ENCODE assay signal across 1 cellular context in genomic region chr9:128818099-128818838, GRCh38.
TF ChIP-seq lines count a peak whose summit lies in the region.

ENDOG (plus strand) TSS chr9:128818500; CDS start chr9:128818685, 185 bp downstream.

TF ChIP-seq in HepG2, 621 proteins besides CTCF, POLR2A, EP300 and RAD21 (continued from another document and continues in another):
- TF ChIP-seq ARNT2 (CRISPR knock-in tag; IDR thresholded peaks at IDR 0.05; ENCODE audit: low read depth) (peak; percentile 83), ZNF687 (CRISPR knock-in tag; IDR thresholded peaks at IDR 0.05) (peak; percentile 77), ZNF160 (CRISPR knock-in tag; IDR thresholded peaks at IDR 0.05) (no peak), IRF2 (CRISPR knock-in tag; IDR thresholded peaks at IDR 0.05) (peak; percentile 84), ZNF354B (CRISPR knock-in tag; IDR thresholded peaks at IDR 0.05) (no peak), KMT2A (CRISPR knock-in tag; IDR thresholded peaks at IDR 0.05) (peak; percentile 39), YY1 (IDR thresholded peaks at IDR 0.05; ENCODE audit: insufficient read depth, insufficient replicate concordance, low read depth, low read length) (peak; percentile 51), ZNF275 (CRISPR knock-in tag; IDR thresholded peaks at IDR 0.05; ENCODE audit: borderline replicate concordance) (no peak), ZNF564 (CRISPR knock-in tag; IDR thresholded peaks at IDR 0.05) (0 out of 2 replicates have a peak, but pooled peaks have one; percentile 16), HNRNPL (IDR thresholded peaks at IDR 0.05; ENCODE audit: low read depth, low read length) (peak; percentile 40; the same call in 1 of the 2 replicates), SNAI1 (CRISPR knock-in tag; IDR thresholded peaks at IDR 0.05; ENCODE audit: borderline replicate concordance) (no peak), ZNF879 (CRISPR knock-in tag; IDR thresholded peaks at IDR 0.05) (no peak), BHLHE40 (IDR thresholded peaks at IDR 0.05; ENCODE audit: low read length) (no peak), DZIP1 (CRISPR knock-in tag; IDR thresholded peaks at IDR 0.05) (no peak), RBFOX2 (IDR thresholded peaks at IDR 0.05; ENCODE audit: low read depth, low read length) (peak; percentile 80), ZNF30 (CRISPR knock-in tag; IDR thresholded peaks at IDR 0.05) (0 out of 2 replicates have a peak, but pooled peaks have one; percentile 41), POLR2AphosphoS5 (IDR thresholded peaks at IDR 0.05; ENCODE audit: low read depth, low read length) (peak; percentile 94), ZNF414 (CRISPR knock-in tag; IDR thresholded peaks at IDR 0.05) (peak; percentile 78; the same call in 1 of the 2 replicates), IRF9 (CRISPR knock-in tag; IDR thresholded peaks at IDR 0.05; ENCODE audit: borderline replicate concordance) (peak; percentile 8; the same call in 1 of the 2 replicates), ZMYM4 (CRISPR knock-in tag; IDR thresholded peaks at IDR 0.05) (peak; percentile 82), GATAD2A (CRISPR knock-in tag; IDR thresholded peaks at IDR 0.05) (peak; percentile 50; the same call in 1 of the 2 replicates), ZGPAT (CRISPR knock-in tag; IDR thresholded peaks at IDR 0.05) (peak; percentile 72), ATAD3A (CRISPR knock-in tag; IDR thresholded peaks at IDR 0.05) (no peak), ZFP62 (CRISPR knock-in tag; IDR thresholded peaks at IDR 0.05) (no peak), UBTF (CRISPR knock-in tag; IDR thresholded peaks at IDR 0.05) (peak; percentile 49; the same call in 1 of the 2 replicates), ERF (CRISPR knock-in tag; IDR thresholded peaks at IDR 0.05) (peak; percentile 64), ZNF205 (CRISPR knock-in tag; IDR thresholded peaks at IDR 0.05) (0 out of 2 replicates have a peak, but pooled peaks have one; percentile 16), PITX1 (CRISPR knock-in tag; IDR thresholded peaks at IDR 0.05) (peak; percentile 81; the same call in 1 of the 2 replicates), SOX6 (IDR thresholded peaks at IDR 0.05) (no peak), SOX6 (CRISPR knock-in tag; IDR thresholded peaks at IDR 0.05) (0 out of 2 replicates have a peak, but pooled peaks have one; percentile 25), MAZ (IDR thresholded peaks at IDR 0.05; ENCODE audit: borderline replicate concordance, low read depth, low read length) (no peak), MAZ (CRISPR knock-in tag; IDR thresholded peaks at IDR 0.05; ENCODE audit: low read depth) (peak; percentile 62; the same call in 1 of the 2 replicates), RELA (CRISPR knock-in tag; IDR thresholded peaks at IDR 0.05) (0 out of 2 replicates have a peak, but pooled peaks have one; percentile 39), ESRRA (CRISPR knock-in tag; IDR thresholded peaks at IDR 0.05; ENCODE audit: low read depth) (peak; percentile 65; the same call in 1 of the 2 replicates), YEATS2 (CRISPR knock-in tag; IDR thresholded peaks at IDR 0.05; ENCODE audit: borderline replicate concordance) (peak; percentile 72; the same call in 1 of the 2 replicates), KAT7 (CRISPR knock-in tag; IDR thresholded peaks at IDR 0.05; ENCODE audit: borderline replicate concordance) (no peak), ZSCAN31 (CRISPR knock-in tag; IDR thresholded peaks at IDR 0.05; ENCODE audit: low read depth) (peak; percentile 36; the same call in 1 of the 2 replicates), LRRFIP1 (CRISPR knock-in tag; conservative IDR thresholded peaks at IDR 0.05) (no peak), FOXJ3 (CRISPR knock-in tag; IDR thresholded peaks at IDR 0.05; ENCODE audit: borderline replicate concordance) (peak; percentile 12; the same call in 1 of the 2 replicates), ZNF430 (CRISPR knock-in tag; IDR thresholded peaks at IDR 0.05) (0 out of 2 replicates have a peak, but pooled peaks have one; percentile 74), HDAC2 (CRISPR knock-in tag; IDR thresholded peaks at IDR 0.05) (peak; percentile 48; the same call in 1 of the 2 replicates), CREM (IDR thresholded peaks at IDR 0.05) (peak; percentile 58; the same call in 1 of the 2 replicates), CREM (CRISPR knock-in tag; IDR thresholded peaks at IDR 0.05) (no peak), ETV6 (CRISPR knock-in tag; conservative IDR thresholded peaks at IDR 0.05) (no peak), KDM1A (CRISPR knock-in tag; IDR thresholded peaks at IDR 0.05) (no peak), MIXL1 (CRISPR knock-in tag; IDR thresholded peaks at IDR 0.05) (peak; percentile 55; the same call in 1 of the 2 replicates), ZNF274 (CRISPR knock-in tag; IDR thresholded peaks at IDR 0.05) (0 out of 2 replicates have a peak, but pooled peaks have one; percentile 26), ZNF788 (CRISPR knock-in tag; IDR thresholded peaks at IDR 0.05; ENCODE audit: borderline replicate concordance) (peak; percentile 33; the same call in 1 of the 2 replicates), PCBP2 (optimal IDR thresholded peaks at IDR 0.05; ENCODE audit: low read depth, low read length, poor library complexity, severe bottlenecking) (no peak)
